ENCODE assay signal across 11 cellular contexts in genomic region chr5:39224196-39224754, GRCh38. TPM values are rescaled to one million over a fixed set of nuclear protein-coding genes. Genes with fewer than 3 reads are reported as not detected.
A peak's percentile ranks its signal among the peaks of the same experiment; 100 is the strongest.
DNase-seq lines count a peak whose midpoint lies in the region; ATAC-seq, FAIRE-seq and TF ChIP-seq lines count a peak whose summit lies in the region.
"Had no signal": no experiment of that assay in that cellular context is flagged by ENCODE, and none has a peak within 500 bp of the region (broad histone marks: within the 10 kb centered on the region; RNA-seq: fewer than 3 reads in every experiment).

No MANE protein-coding gene starts in this region.

- peak; percentile 32 for FAIRE-seq in D721Med (lab: Jason Lieb, UNC)

- TF ChIP-seq CTCF in D721Med (IDR thresholded peaks at IDR 0.05; ENCODE audit: insufficient read depth, missing control alignments): no peak

- DNase-seq in D721Med (ENCODE audit: insufficient read length, low spot score): no peak
- peak; percentile 92 for DNase-seq in NCI-H82 (lab: John Stamatoyannopoulos, UW)
- peak; percentile 32 for DNase-seq in non-pigmented ciliary epithelial cell (ENCODE audit: low read depth)
- DNase-seq in SW 1271 (lab: John Stamatoyannopoulos, UW): no peak
- no peak for DNase-seq in glomerular visceral epithelial cell (ENCODE audit: extremely low spot score)
- DNase-seq: activated CD4-positive, alpha-beta T cell treated with anti-CD3 and anti-CD28 coated beads, Interleukin-2, amount 50 U/mL, for 48 hours; DMS53; NCI-H2171 had no signal

- ATAC-seq in esophagus mucosa (peak; percentile 98), HG03175 (IDR thresholded peaks at IDR 0.05; ENCODE audit: unreplicated experiment) (no peak), HG03565 (IDR thresholded peaks at IDR 0.05; ENCODE audit: unreplicated experiment) (no peak)

RNA-seq across cellular contexts. Expression of gene FYB1, which starts 4.9 kb away (rescaled TPM):
- 64.7 TPM for total RNA-seq in esophagus mucosa

Comparison
In these comparisons a context has a peak if more than half of its experiments do, and no peak if none do; other contexts are left out.
1. DNase-seq: peak in NCI-H82 (single experiment) and non-pigmented ciliary epithelial cell (single experiment); none in D721Med (single experiment), SW 1271 (0 of 2) and glomerular visceral epithelial cell (single experiment).